Comparison of ENCODE assay signal across 8 cellular contexts in genomic region chr4:101791189-101791572, GRCh38. TPM values are rescaled to one million over a fixed set of nuclear protein-coding genes. Genes with fewer than 3 reads are reported as not detected.
DNase-seq lines count a peak whose midpoint lies in the region; ATAC-seq lines count a peak whose summit lies in the region.

No MANE protein-coding gene starts in this region.

- H3K4me3 ChIP-seq in iPS-18a (ENCODE audit: low read length): peak overlapping the region; percentile 39

- H3K9me3 ChIP-seq in iPS-18a (ENCODE audit: control insufficient read depth, low read depth, low read length): no peaks in the 10 kb centered on the region

- H3K27me3 ChIP-seq in iPS-18a (ENCODE audit: control insufficient read depth, insufficient read depth, low read length): no peaks in the 10 kb centered on the region

- H3K9ac ChIP-seq in iPS-18a (ENCODE audit: low read length): no peak overlapping the region

- intact Hi-C loops in posterior vena cava (cut with DNase I): no loop called here

- H3K27me3 Mint-ChIP-seq in T-cell: peaks cover 13 to 32% of the 10 kb centered on the region in 2 donors
- no peaks in the 10 kb centered on the region for H3K27me3 Mint-ChIP-seq in stimulated activated naive B cell treated with anti-CD40 and anti-IgM and Interleukin-4, amounts not matched to agents 10 μg/mL and 1 μg/mL and 100 μg/mL, for 72 hours

- DNase-seq in T-cell (no peak), posterior vena cava (ENCODE audit: low spot score) (no peak), dermis blood vessel endothelial cell (no peak)
- DNase-seq in stimulated activated naive B cell treated with anti-CD40 and anti-IgM and Interleukin-4, amounts not matched to agents 10 μg/mL and 1 μg/mL and 100 μg/mL, for 72 hours: no peak

- CTCF ChIA-PET in T-cell (lab: Charles Lee): no interaction called here

- H3K27ac Mint-ChIP-seq in T-cell: no peak overlapping the region
- H3K27ac Mint-ChIP-seq in stimulated activated naive B cell treated with anti-CD40 and anti-IgM and Interleukin-4, amounts not matched to agents 10 μg/mL and 1 μg/mL and 100 μg/mL, for 72 hours: peak overlapping the region; percentile 96

- peak; percentile 12 for ATAC-seq in GM18498 (IDR thresholded peaks at IDR 0.05; ENCODE audit: unreplicated experiment)
- peak; percentile 7 for ATAC-seq in HG02870 (IDR thresholded peaks at IDR 0.05; ENCODE audit: unreplicated experiment)
- peak in 1 of 4 experiments; percentile 26 for ATAC-seq in T-cell (replicated peaks in 1 of 4)
- ATAC-seq in stimulated activated naive B cell treated with anti-CD40 and anti-IgM and Interleukin-4, amounts not matched to agents 10 μg/mL and 1 μg/mL and 100 μg/mL, for 72 hours (replicated peaks): peak; percentile 20 to 25
- ATAC-seq in HG03039 (IDR thresholded peaks at IDR 0.05; ENCODE audit: unreplicated experiment): no peak

- H3K36me3 Mint-ChIP-seq in T-cell: no peaks in the 10 kb centered on the region
- H3K36me3 Mint-ChIP-seq in stimulated activated naive B cell treated with anti-CD40 and anti-IgM and Interleukin-4, amounts not matched to agents 10 μg/mL and 1 μg/mL and 100 μg/mL, for 72 hours: peaks cover 3 to 4% of the 10 kb centered on the region in 2 donors

- H3K4me3 Mint-ChIP-seq in T-cell: peak overlapping the region; percentile 72 to 75 (median 74)
- H3K4me3 Mint-ChIP-seq in stimulated activated naive B cell treated with anti-CD40 and anti-IgM and Interleukin-4, amounts not matched to agents 10 μg/mL and 1 μg/mL and 100 μg/mL, for 72 hours: peak overlapping the region; percentile 91 to 94

- H3K27ac ChIP-seq in iPS-18a (ENCODE audit: low read length): no peak overlapping the region

- peaks cover 7 to 10% (median 8%) of the 10 kb centered on the region in 3 donors for H3K4me1 Mint-ChIP-seq in T-cell
- peaks cover 31 to 55% of the 10 kb centered on the region in 2 donors for H3K4me1 Mint-ChIP-seq in stimulated activated naive B cell treated with anti-CD40 and anti-IgM and Interleukin-4, amounts not matched to agents 10 μg/mL and 1 μg/mL and 100 μg/mL, for 72 hours

- no peaks in the 10 kb centered on the region for H3K36me3 ChIP-seq in iPS-18a (ENCODE audit: control insufficient read depth, low read depth, low read length)

- peaks cover 3% of the 10 kb centered on the region for H3K4me1 ChIP-seq in iPS-18a (ENCODE audit: control insufficient read depth, low read depth, low read length)

- H3K9me3 Mint-ChIP-seq in T-cell: peaks cover 0 to 4% (median 2%) of the 10 kb centered on the region in 3 donors
- peaks cover 4 to 5% of the 10 kb centered on the region in 2 donors for H3K9me3 Mint-ChIP-seq in stimulated activated naive B cell treated with anti-CD40 and anti-IgM and Interleukin-4, amounts not matched to agents 10 μg/mL and 1 μg/mL and 100 μg/mL, for 72 hours

- POLR2A ChIA-PET in T-cell (lab: Charles Lee): no interaction called here

RNA-seq across cellular contexts. Expression of gene BANK1, which starts 0.7 kb away (rescaled TPM):
- total RNA-seq in T-cell (10 to 100 TPM in 1 of 5 donors, 1 to 10 TPM in 4; 2.5 to 10.9 (median 3.5) TPM), posterior vena cava (10 to 100 TPM in 1 of 2 donors, 1 to 10 TPM in 1; 4.9 to 12.4 TPM), dermis blood vessel endothelial cell (0.09 TPM in 1 of 2 replicates, not detected in the other)
